27 cellular contexts compared by ENCODE assay signal in the genomic region with DNA sequence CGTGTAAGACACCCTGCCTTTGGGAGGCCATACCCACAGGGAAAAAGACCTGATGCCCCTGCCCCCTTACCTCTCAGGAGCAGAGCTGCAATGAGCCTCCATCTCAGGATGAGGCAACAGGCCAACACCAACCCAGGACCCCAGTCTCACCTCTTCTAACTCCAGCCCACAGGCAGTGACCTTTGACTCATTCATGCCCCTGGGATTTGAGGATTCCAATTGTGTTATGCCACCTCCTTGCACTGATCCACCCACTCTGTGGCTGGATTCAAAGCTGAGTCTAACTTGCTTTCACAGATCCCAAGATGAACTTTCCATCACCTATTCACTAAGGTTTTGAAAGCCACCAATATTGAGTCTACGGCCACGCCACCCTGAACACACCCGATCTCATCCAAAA.
"Had no signal": no experiment of that assay in that cellular context is flagged by ENCODE, and none has a peak within 500 bp of the region (broad histone marks: within the 10 kb centered on the region; RNA-seq: fewer than 3 reads in every experiment).

No MANE protein-coding gene starts in this region.

- H3K27ac ChIP-seq: ovary, parathyroid adenoma, psoas muscle, right lobe of liver, sigmoid colon, stomach, thoracic aorta, thyroid gland, tibial nerve, upper lobe of right lung, uterus had no signal

- H3K9me3 ChIP-seq: ovary, psoas muscle, right lobe of liver, sigmoid colon, stomach, thoracic aorta, thyroid gland, upper lobe of right lung, uterus had no signal

- H3K9ac ChIP-seq: parathyroid adenoma had no signal

- DNase-seq: naive B cell; naive thymus-derived CD8-positive, alpha-beta T cell; nephron progenitor cell; occipital lobe; ovary; posterior cingulate gyrus; psoas muscle; right cardiac atrium; right lobe of liver; sigmoid colon; small intestine; stimulated activated CD4-positive, alpha-beta T cell treated with anti-CD3 and anti-CD28 coated beads, Interleukin-15, amount 100 ng/mL, for 24 hours; stimulated activated CD4-positive, alpha-beta T cell treated with anti-CD3 and anti-CD28 coated beads, Interleukin-2, amount 100 ng/mL, for 24 hours; stimulated activated CD4-positive, alpha-beta T cell treated with anti-CD3 and anti-CD28 coated beads, Interleukin-2, amount 100 ng/mL, for 48 hours; stimulated activated CD4-positive, alpha-beta T cell treated with anti-CD3 and anti-CD28 coated beads, Interleukin-4, amount 100 ng/mL, for 24 hours; stimulated activated naive B cell treated with anti-CD40 and anti-IgM and Interleukin-4, amounts not matched to agents 10 μg/mL and 1 μg/mL and 100 μg/mL, for 72 hours; stimulated activated naive CD4-positive, alpha-beta T cell treated with Interleukin-2 at 50 U/mL for 16 hours; stomach; thyroid gland; trophoblast cell; upper lobe of right lung; uterus had no signal

- H3K36me3 ChIP-seq: ovary, right lobe of liver, sigmoid colon, stomach, thoracic aorta, thyroid gland, tibial nerve, upper lobe of right lung, uterus had no signal

- H3K27me3 ChIP-seq: ovary, right lobe of liver, thyroid gland, tibial nerve, upper lobe of right lung, uterus had no signal

- H3K79me2 ChIP-seq: parathyroid adenoma had no signal

- H3K4me1 ChIP-seq: parathyroid adenoma, psoas muscle, right lobe of liver, sigmoid colon, stomach, thyroid gland, tibial nerve, upper lobe of right lung, uterus had no signal

- H2AFZ ChIP-seq: parathyroid adenoma had no signal

- H3K4me3 ChIP-seq: ovary, psoas muscle, right lobe of liver, sigmoid colon, stomach, thoracic aorta, thyroid gland, tibial nerve, upper lobe of right lung, uterus had no signal

- ATAC-seq: naive thymus-derived CD8-positive, alpha-beta T cell; natural killer cell treated with Interleukin-12 subunit alpha and Interleukin-12 subunit beta and Interleukin-15 and Interleukin-18, amount 100 ng/mL, for 72 hours; psoas muscle; right cardiac atrium; right lobe of liver; stimulated activated effector memory CD8-positive, alpha-beta T cell treated with anti-CD3 and anti-CD28 coated beads, Interleukin-12 subunit alpha, Interleukin-12 subunit beta, amount 100 ng/mL, for 72 hours; stimulated activated naive B cell treated with anti-CD40 and anti-IgM and Interleukin-4, amounts not matched to agents 10 μg/mL and 1 μg/mL and 100 μg/mL, for 72 hours; upper lobe of right lung had no signal
